Comparison of ENCODE assay signal across 1 cellular context in genomic region chr12:120089105-120089504, GRCh38.
TF ChIP-seq lines count a peak whose summit lies in the region.

No MANE protein-coding gene starts in this region.

TF ChIP-seq in GM23338, 12 proteins besides CTCF, POLR2A, EP300 and RAD21 (continued from another document):
- TF ChIP-seq ZNF462 (CRISPR knock-in tag; IDR thresholded peaks at IDR 0.05) (no peak), ZNF331 (CRISPR knock-in tag; IDR thresholded peaks at IDR 0.05; ENCODE audit: low read depth) (no peak), JUNB (IDR thresholded peaks at IDR 0.05; ENCODE audit: unreplicated experiment) (no peak), EZH2 (IDR thresholded peaks at IDR 0.05; ENCODE audit: low read depth, unreplicated experiment) (no peak), STAT1 (IDR thresholded peaks at IDR 0.05; ENCODE audit: unreplicated experiment) (no peak), NANOG (IDR thresholded peaks at IDR 0.05; ENCODE audit: borderline replicate concordance) (no peak), POLR2AphosphoS5 (IDR thresholded peaks at IDR 0.05; ENCODE audit: low read depth) (no peak), EZH2phosphoT487 (IDR thresholded peaks at IDR 0.05; ENCODE audit: unreplicated experiment) (no peak)
TF ChIP-seq in GM23338: peak in this region for 0.
